Comparison of ENCODE assay signal across 8 cellular contexts in genomic region chr11:72413914-72414628, GRCh38. TPM values are rescaled to one million over a fixed set of nuclear protein-coding genes. Genes with fewer than 3 reads are reported as not detected.
DNase-seq lines count a peak whose midpoint lies in the region; ATAC-seq and TF ChIP-seq lines count a peak whose summit lies in the region.

No MANE protein-coding gene starts in this region.

- TF ChIP-seq CTCF in esophagus muscularis mucosa (IDR thresholded peaks at IDR 0.05) (peak; percentile 78 to 86 (median 83)), natural killer cell (IDR thresholded peaks at IDR 0.05) (peak; percentile 74)

- H3K36me3 Mint-ChIP-seq in natural killer cell: no peaks in the 10 kb centered on the region
- H3K36me3 Mint-ChIP-seq in stimulated activated naive B cell treated with anti-CD40 and anti-IgM and Interleukin-4, amounts not matched to agents 10 μg/mL and 1 μg/mL and 100 μg/mL, for 72 hours: peaks cover 3 to 6% of the 10 kb centered on the region in 2 donors

- H3K4me1 Mint-ChIP-seq in natural killer cell: peaks cover 7 to 13% of the 10 kb centered on the region in 2 donors
- H3K4me1 Mint-ChIP-seq in stimulated activated naive B cell treated with anti-CD40 and anti-IgM and Interleukin-4, amounts not matched to agents 10 μg/mL and 1 μg/mL and 100 μg/mL, for 72 hours: peaks cover 20 to 37% of the 10 kb centered on the region in 2 donors

- H3K4me3 ChIP-seq in esophagus muscularis mucosa: no peak overlapping the region

- no peaks in the 10 kb centered on the region for H3K27me3 ChIP-seq in esophagus muscularis mucosa

- no peaks in the 10 kb centered on the region for H3K9me3 Mint-ChIP-seq in natural killer cell
- H3K9me3 Mint-ChIP-seq in stimulated activated naive B cell treated with anti-CD40 and anti-IgM and Interleukin-4, amounts not matched to agents 10 μg/mL and 1 μg/mL and 100 μg/mL, for 72 hours: no peaks in the 10 kb centered on the region

- no peaks in the 10 kb centered on the region for H3K27me3 Mint-ChIP-seq in natural killer cell (ENCODE audit: low read depth in 2 of 2)
- no peaks in the 10 kb centered on the region for H3K27me3 Mint-ChIP-seq in stimulated activated naive B cell treated with anti-CD40 and anti-IgM and Interleukin-4, amounts not matched to agents 10 μg/mL and 1 μg/mL and 100 μg/mL, for 72 hours

- no peak overlapping the region for H3K27ac Mint-ChIP-seq in natural killer cell
- no peak overlapping the region for H3K27ac Mint-ChIP-seq in stimulated activated naive B cell treated with anti-CD40 and anti-IgM and Interleukin-4, amounts not matched to agents 10 μg/mL and 1 μg/mL and 100 μg/mL, for 72 hours

- no peak for TF ChIP-seq POLR2A in esophagus muscularis mucosa (IDR thresholded peaks at IDR 0.05; ENCODE audit: low read depth)

- no peak for TF ChIP-seq EP300 in esophagus muscularis mucosa (IDR thresholded peaks at IDR 0.05)

- intact Hi-C loops in esophagus muscularis mucosa (cut with DNase I): no loop called here
- intact Hi-C loops in natural killer cell (cut with micrococcal nuclease): no loop called here

- ATAC-seq in natural killer cell (peak; percentile 79 to 91 (median 88)), GM21390 (IDR thresholded peaks at IDR 0.05; ENCODE audit: unreplicated experiment) (no peak)
- ATAC-seq in stimulated activated naive B cell treated with anti-CD40 and anti-IgM and Interleukin-4, amounts not matched to agents 10 μg/mL and 1 μg/mL and 100 μg/mL, for 72 hours (replicated peaks): peak; percentile 62 to 65

- WGBS in esophagus muscularis mucosa: 54% methylated on average over 2 of the region's 3 CpGs

- H3K9me3 ChIP-seq in esophagus muscularis mucosa: no peaks in the 10 kb centered on the region

- no peak overlapping the region for H3K4me3 Mint-ChIP-seq in natural killer cell
- no peak overlapping the region for H3K4me3 Mint-ChIP-seq in stimulated activated naive B cell treated with anti-CD40 and anti-IgM and Interleukin-4, amounts not matched to agents 10 μg/mL and 1 μg/mL and 100 μg/mL, for 72 hours

- no peaks in the 10 kb centered on the region for H3K36me3 ChIP-seq in esophagus muscularis mucosa

- H3K27ac ChIP-seq in esophagus muscularis mucosa (replicated peaks in 1 of 4): peak overlapping the region in 1 of 4 donors; percentile 39

- DNase-seq in GM03348 (ENCODE audit: low spot score) (peak; percentile 91), KG1 (lab: John Stamatoyannopoulos, UW) (peak; percentile 83), OCI-M1 (lab: John Stamatoyannopoulos, UW) (peak; percentile 99), activated T-cell treated with anti-CD3 and anti-CD28 coated beads for 4 hours (peak; percentile 66), esophagus muscularis mucosa (ENCODE audit: extremely low spot score) (peak; percentile 97), natural killer cell (peak; percentile 68)
- DNase-seq in stimulated activated naive B cell treated with anti-CD40 and anti-IgM and Interleukin-4, amounts not matched to agents 10 μg/mL and 1 μg/mL and 100 μg/mL, for 72 hours: peak; percentile 66

- peaks cover 12 to 51% (median 31%) of the 10 kb centered on the region in 4 donors for H3K4me1 ChIP-seq in esophagus muscularis mucosa

RNA-seq across cellular contexts. Expression of gene CLPB, which starts 20.3 kb away (rescaled TPM):
- total RNA-seq in esophagus muscularis mucosa (10 to 100 TPM; 15.4 to 23.2 (median 22.6) TPM), natural killer cell (10 to 100 TPM; 11.8 to 17.0 (median 14.1) TPM)
